ENCODE assay signal across 8 cellular contexts in genomic region chr1:42816600-42817439, GRCh38. TPM values are rescaled to one million over a fixed set of nuclear protein-coding genes. Genes with fewer than 3 reads are reported as not detected.
DNase-seq lines count a peak whose midpoint lies in the region; TF ChIP-seq lines count a peak whose summit lies in the region.

Gene ERMAP, plus strand, starts transcription at chr1:42817122. Its CDS starts 13,327 bp downstream, at chr1:42830449.
A gene with protein sequence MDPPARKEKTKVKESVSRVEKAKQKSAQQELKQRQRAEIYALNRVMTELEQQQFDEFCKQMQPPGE (minus strand): TSS chr1:42817397. CDS start chr1:42816544, 853 bp downstream.

- no peak within 1 kb of the TSS for H2BK120ac ChIP-seq in H9 (ENCODE audit: low read depth, low read length, poor library complexity, severe bottlenecking)

- H3T11ph ChIP-seq in H9 (ENCODE audit: low read length) = no peak within 1 kb of the TSS

- no peak within 1 kb of the TSS for H3K23ac ChIP-seq in H9 (ENCODE audit: insufficient read length, low read depth, low read length)

- H3K27ac ChIP-seq in H9 (ENCODE audit: insufficient read length, low read depth, low read length) = peak within 1 kb of the TSS; percentile 64
- peak within 1 kb of the TSS; percentile 98 for H3K27ac ChIP-seq in neutrophil

- H4K5ac ChIP-seq in H9 (ENCODE audit: insufficient read length, low read depth, low read length) = no peak within 1 kb of the TSS

- peak within 1 kb of the TSS; percentile 74 for H3K9ac ChIP-seq in H9 (ENCODE audit: extremely low read depth, insufficient read length, low read length)

- no peak within 1 kb of the TSS for H4K8ac ChIP-seq in H9 (replicated peaks; ENCODE audit: insufficient read length, low read depth, low read length)

- H3K18ac ChIP-seq in H9 (ENCODE audit: insufficient read length, low read depth, low read length) = peak within 1 kb of the TSS; percentile 92

- peak within 1 kb of the TSS; percentile 80 for H3K4me2 ChIP-seq in H9 (ENCODE audit: insufficient read depth, insufficient read length, low read length)

- H3K4me1 Mint-ChIP-seq in H9 = peaks cover 18 to 25% of the 10 kb centered on the region in 2 experiments

- WGBS in H9 (ENCODE audit: extremely low coverage, insufficient read length, low lambda C conversion rate) = no CpG with 5 or more reads among the region's 66 CpGs

- H3K4ac ChIP-seq in H9 (ENCODE audit: low read depth, low read length) = no peak within 1 kb of the TSS

- no peak within 1 kb of the TSS for H2BK5ac ChIP-seq in H9 (ENCODE audit: insufficient read length, low read length)

- H2BK12ac ChIP-seq in H9 (ENCODE audit: insufficient read length, low read depth, low read length) = no peak within 1 kb of the TSS

- H3K27ac Mint-ChIP-seq in H9 = peak within 1 kb of the TSS; percentile 94 to 95 (median 94)

- H3K9me3 Mint-ChIP-seq in H9 = no peaks in the 10 kb centered on the region

- peak within 1 kb of the TSS; percentile 75 to 91 for H3K4me3 ChIP-seq in neutrophil (ENCODE audit: low read depth in 1 of 2, low read length in 1 of 2)

- peak within 1 kb of the TSS; percentile 71 to 84 for H3K4me3 Mint-ChIP-seq in H9

- H3K79me1 ChIP-seq in H9 (ENCODE audit: insufficient read depth, low read depth, low read length, poor library complexity, severe bottlenecking) = no peaks in the 10 kb centered on the region

- H3K9me3 ChIP-seq in H9 (ENCODE audit: control insufficient read depth, low read depth, low read length) (no peaks in the 10 kb centered on the region), neutrophil (no peaks in the 10 kb centered on the region)

- peaks cover 9% of the 10 kb centered on the region for H3K23me2 ChIP-seq in H9 (ENCODE audit: insufficient read length, low read depth, low read length, poor library complexity, severe bottlenecking)

- H2BK15ac ChIP-seq in H9 (ENCODE audit: low read depth, low read length) = no peak within 1 kb of the TSS

- no peaks in the 10 kb centered on the region for H3K27me3 Mint-ChIP-seq in H9 (ENCODE audit: low read depth)

- H2AK5ac ChIP-seq in H9 (ENCODE audit: insufficient read length, low read length) = no peak within 1 kb of the TSS

- no peak within 1 kb of the TSS for H2BK20ac ChIP-seq in H9 (ENCODE audit: low read depth, low read length, poor library complexity, severe bottlenecking)

- no peak for TF ChIP-seq CTCF in H9 (conservative IDR thresholded peaks at IDR 0.05)
- TF ChIP-seq CTCF in neutrophil (IDR thresholded peaks at IDR 0.05) = peak; percentile 24
- no peak for TF ChIP-seq CTCF in subcutaneous adipose tissue (IDR thresholded peaks at IDR 0.05; ENCODE audit: low read depth)

- no peak within 1 kb of the TSS for H4K91ac ChIP-seq in H9 (ENCODE audit: insufficient read length, low read depth, low read length)

- peaks cover 0 to 17% (median 9%) of the 10 kb centered on the region in 3 experiments; a peak in 5 of 7 replicates for H3K36me3 Mint-ChIP-seq in H9 (ENCODE audit: insufficient read depth in 1 of 3, low read depth in 3 of 3)

- H3K27me3 ChIP-seq in H9 (ENCODE audit: insufficient read depth, low read length) (no peaks in the 10 kb centered on the region), neutrophil (no peaks in the 10 kb centered on the region)

- H3K4me1 ChIP-seq in H9 (ENCODE audit: insufficient read depth, low read length) = no peaks in the 10 kb centered on the region
- peaks cover 21 to 27% of the 10 kb centered on the region in 2 experiments for H3K4me1 ChIP-seq in neutrophil (ENCODE audit: control insufficient read depth in 1 of 2, insufficient read depth in 1 of 2, low read depth in 1 of 2, low read length in 1 of 2)

- no peak within 1 kb of the TSS for H3K56ac ChIP-seq in H9 (ENCODE audit: insufficient read length, low read depth, low read length)

- no peaks in the 10 kb centered on the region for H4K20me1 ChIP-seq in H9 (ENCODE audit: control insufficient read depth, insufficient read depth, insufficient read length)

- H3K36me3 ChIP-seq in neutrophil = peaks cover 5% of the 10 kb centered on the region

- no peaks in the 10 kb centered on the region for H3K79me2 ChIP-seq in H9 (ENCODE audit: insufficient read depth, low read length)

- DNase-seq in ELF-1 (ENCODE audit: low read depth, low spot score) (peak; percentile 94), H9 (peak; percentile 92), M059J (ENCODE audit: low read depth) (peak; percentile 79), SIG-M5 (lab: John Stamatoyannopoulos, UW) (peak; percentile 5), foreskin melanocyte (peak; percentile 73)
- DNase-seq in activated gamma-delta T cell treated with anti-CD3 and anti-CD28 coated beads, Interleukin-2, amount 50 U/mL, for 16 hours (ENCODE audit: low read depth) = peak; percentile 93

- peak within 1 kb of the TSS; percentile 56 for H2AFZ ChIP-seq in H9 (ENCODE audit: low read length)

- H3K14ac ChIP-seq in H9 (ENCODE audit: insufficient read depth, low read length) = peak within 1 kb of the TSS; percentile 96

RNA-seq across cellular contexts. Expression of gene ERMAP, which starts in this region (rescaled TPM):
- total RNA-seq in H9 (2021) (4.3 and 4.5 TPM in 2 replicates), subcutaneous adipose tissue (10 to 100 TPM; 17.3 to 20.0 (median 19.8) TPM)
- 8.4 and 11.2 TPM in 2 replicates for total RNA-seq in M059J (2014; rRNA removed; shearing (Covaris generic))

RNA-seq across cellular contexts. Expression of the second gene that starts in this region (rescaled TPM):
- total RNA-seq in H9 (2021) (37.9 and 41.3 TPM in 2 replicates), subcutaneous adipose tissue (10 to 100 TPM; 28.6 to 73.4 (median 36.2) TPM)
- 34.4 and 35.4 TPM in 2 replicates for total RNA-seq in M059J (2014; rRNA removed; shearing (Covaris generic))

Comparison
In these comparisons a context has a peak if more than half of its experiments do, and no peak if none do; other contexts are left out.
1. Peak in every context shown above with its lines: DNase-seq, H3K4me3 ChIP-seq and H3K27ac ChIP-seq.
2. DNase-seq: peak in every context shown above with its lines; median percentile 94 in ELF-1; 93 in activated gamma-delta T cell treated with anti-CD3 and anti-CD28 coated beads, Interleukin-2, amount 50 U/mL, for 16 hours; 92 in H9; 79 in M059J; 73 in foreskin melanocyte; 5 in SIG-M5.